19 cellular contexts compared by ENCODE assay signal in the genomic region with DNA sequence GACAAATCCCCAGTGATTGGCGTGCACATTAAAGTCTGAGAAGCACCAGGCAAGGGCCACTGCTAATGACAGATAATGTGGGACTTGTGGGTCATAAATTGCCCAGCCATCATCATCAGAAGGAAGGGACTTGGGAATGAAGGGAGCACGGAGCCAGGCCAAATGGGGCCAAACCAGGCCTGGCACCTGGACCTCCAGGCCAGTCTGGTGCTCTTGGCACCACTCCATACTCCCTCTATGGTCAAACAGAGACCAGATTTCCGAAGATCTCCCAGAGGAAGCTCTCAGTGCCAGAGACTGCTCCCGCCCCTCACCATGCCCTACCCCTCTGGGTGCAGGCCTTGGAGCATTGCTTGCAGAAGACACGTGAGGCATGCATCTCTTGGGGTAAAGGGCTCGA.
A peak's percentile ranks its signal among the peaks of the same experiment; 100 is the strongest.
DNase-seq lines count a peak whose midpoint lies in the region; ATAC-seq, FAIRE-seq and TF ChIP-seq lines count a peak whose summit lies in the region.
"Had no signal": no experiment of that assay in that cellular context is flagged by ENCODE, and none has a peak within 500 bp of the region (broad histone marks: within the 10 kb centered on the region; RNA-seq: fewer than 3 reads in every experiment).

No MANE protein-coding gene starts in this region.

- TF ChIP-seq EP300 in GM12878 (IDR thresholded peaks at IDR 0.05; ENCODE audit: borderline replicate concordance in 1 of 2, control insufficient read depth in 1 of 2, low read depth in 2 of 2, low read length in 2 of 2): no peak

- peaks cover 42% of the 10 kb centered on the region for H3F3A ChIP-seq in MM.1S (ENCODE audit: insufficient read depth, low read length)

- no peaks in the 10 kb centered on the region for H4K20me1 ChIP-seq in MM.1S (ENCODE audit: insufficient read depth, low read length)
- H4K20me1 ChIP-seq in GM12878 (ENCODE audit: control insufficient read depth, insufficient read depth): no peaks in the 10 kb centered on the region; the same call in 1 of the 2 replicates

- H3K9me3 ChIP-seq in heart right ventricle (no peaks in the 10 kb centered on the region), MM.1S (replicated peaks; ENCODE audit: insufficient read depth, low read length) (no peaks in the 10 kb centered on the region), GM12878 (replicated peaks; ENCODE audit: control insufficient read depth, insufficient read depth, low read length) (no peaks in the 10 kb centered on the region)
- H3K9me3 ChIP-seq: suprapubic skin had no signal

- no peak for ATAC-seq in heart right ventricle
- ATAC-seq in GM12878: no peak
- ATAC-seq in stimulated activated effector memory CD8-positive, alpha-beta T cell treated with anti-CD3 and anti-CD28 coated beads, Interleukin-12 subunit alpha, Interleukin-12 subunit beta, amount 100 ng/mL, for 72 hours: no peak
- ATAC-seq: SK-N-SH treated with all-trans-retinoic acid at 6 μM for 48 hours had no signal

- H3K4me1 Mint-ChIP-seq in stimulated activated effector memory CD8-positive, alpha-beta T cell treated with anti-CD3 and anti-CD28 coated beads, Interleukin-12 subunit alpha, Interleukin-12 subunit beta, amount 100 ng/mL, for 72 hours: peaks cover 96% of the 10 kb centered on the region
- peaks cover 18% of the 10 kb centered on the region for H3K4me1 Mint-ChIP-seq in chondrocyte (ENCODE audit: low read depth)

- FAIRE-seq in GM12878 (lab: Jason Lieb, UNC): no peak

- CTCF ChIA-PET in GM12878 (lab: Yijun Ruan, JAX): interaction anchor here (0.6 to 1.3 kb wide), 3 partner anchors 69 to 360 kb away, joined by 3 to 5 read pairs (median 4); no protein-coding TSS in a partner anchor

- intact Hi-C loops in heart right ventricle (cut with DNase I): loop anchor here in 5 of 10 donors (5.0 to 10.0 kb wide), 4 partner anchors 59 to 468 kb away; no protein-coding TSS in a partner anchor
- intact Hi-C loops in cardiac septum (cut with DNase I): loop anchor here (10.0 kb wide), 1 partner anchor 348 kb away; a partner anchor contains a TSS
- intact Hi-C loops in GM12878 (cut with micrococcal nuclease; ENCODE audit: unreplicated experiment): no loop called here

- H3K9me3 Mint-ChIP-seq in stimulated activated effector memory CD8-positive, alpha-beta T cell treated with anti-CD3 and anti-CD28 coated beads, Interleukin-12 subunit alpha, Interleukin-12 subunit beta, amount 100 ng/mL, for 72 hours: no peaks in the 10 kb centered on the region
- no peaks in the 10 kb centered on the region for H3K9me3 Mint-ChIP-seq in chondrocyte (ENCODE audit: low read depth)

- DNase-seq in heart right ventricle (no peak), cardiac septum (ENCODE audit: low spot score) (no peak), MM.1S (no peak), GM12878 (ENCODE audit: low read depth, low spot score) (no peak), NCI-H1105 (lab: John Stamatoyannopoulos, UW) (no peak), chondrocyte (ENCODE audit: low spot score) (no peak), NCI-H1092 treated with DMSO at 0.1 percent for 48 hours (lab: John Stamatoyannopoulos, UW) (no peak)
- DNase-seq in stimulated activated effector memory CD8-positive, alpha-beta T cell treated with anti-CD3 and anti-CD28 coated beads, Interleukin-12 subunit alpha, Interleukin-12 subunit beta, amount 100 ng/mL, for 72 hours (ENCODE audit: low spot score in 2 of 2): no peak
- DNase-seq: amniotic stem cell, DMS79 treated with DMSO at 0.1 percent for 48 hours, erythroblast, KBM-7, NCI-H1417 treated with DMSO at 0.1 percent for 48 hours, PC-9, retina had no signal

- H3K4me3 Mint-ChIP-seq in stimulated activated effector memory CD8-positive, alpha-beta T cell treated with anti-CD3 and anti-CD28 coated beads, Interleukin-12 subunit alpha, Interleukin-12 subunit beta, amount 100 ng/mL, for 72 hours: no peak overlapping the region
- H3K4me3 Mint-ChIP-seq in chondrocyte (ENCODE audit: unreplicated experiment): no peak overlapping the region
- H3K4me3 Mint-ChIP-seq: B cell had no signal

- no peak for TF ChIP-seq RAD21 in GM12878 (IDR thresholded peaks at IDR 0.05; ENCODE audit: insufficient read depth, low read depth, low read length)

- TF ChIP-seq CTCF in heart right ventricle (IDR thresholded peaks at IDR 0.05) (no peak), MM.1S (IDR thresholded peaks at IDR 0.05; ENCODE audit: low read length) (no peak), GM12878 (IDR thresholded peaks at IDR 0.05 in 2 of 3, conservative IDR thresholded peaks at IDR 0.05 in 1 of 3; ENCODE audit: control insufficient read depth in 2 of 3, extremely low read depth in 1 of 3, insufficient read depth in 1 of 3, low read depth in 3 of 3, low read length in 3 of 3) (no peak), chondrocyte (IDR thresholded peaks at IDR 0.05) (no peak)

- H3K9me2 ChIP-seq in MM.1S (replicated peaks; ENCODE audit: insufficient read depth, low read length): no peaks in the 10 kb centered on the region

- peaks cover 10% of the 10 kb centered on the region for H3K79me2 ChIP-seq in MM.1S (ENCODE audit: low read length)
- H3K79me2 ChIP-seq in GM12878 (ENCODE audit: control insufficient read depth, insufficient read depth, low read length): no peaks in the 10 kb centered on the region; the same call in none of the 2 replicates

- no peak for TF ChIP-seq POLR2A in GM12878 (IDR thresholded peaks at IDR 0.05; ENCODE audit: low read depth, low read length)

- H3K4me2 ChIP-seq in MM.1S (ENCODE audit: low read depth, low read length) (no peak overlapping the region), GM12878 (ENCODE audit: control insufficient read depth, insufficient read depth) (no peak overlapping the region)
- H3K4me2 ChIP-seq: PC-9 had no signal

- BruUV-seq in GM12878 (replicated peaks; lab: Mats Ljungman, UMichigan): no TSS peak

- H3K9ac ChIP-seq in MM.1S (ENCODE audit: low read length): no peak overlapping the region
- H3K9ac ChIP-seq in GM12878 (ENCODE audit: control insufficient read depth, insufficient read depth, low read length): no peak overlapping the region

- H3K4me1 ChIP-seq in heart right ventricle: peaks cover 15 to 82% (median 63%) of the 10 kb centered on the region in 9 donors
- H3K4me1 ChIP-seq in MM.1S (ENCODE audit: low read length): peaks cover 69% of the 10 kb centered on the region
- H3K4me1 ChIP-seq in GM12878 (ENCODE audit: control insufficient read depth, insufficient read depth, low read length): peaks cover 54% of the 10 kb centered on the region

- no peaks in the 10 kb centered on the region for H3K27me3 ChIP-seq in heart right ventricle
- H3K27me3 ChIP-seq in MM.1S (replicated peaks; ENCODE audit: insufficient read depth, low read length): no peaks in the 10 kb centered on the region
- no peaks in the 10 kb centered on the region for H3K27me3 ChIP-seq in GM12878 (replicated peaks in 1 of 2; ENCODE audit: control insufficient read depth in 2 of 2, insufficient read depth in 2 of 2, low read length in 1 of 2)
- H3K27me3 ChIP-seq: suprapubic skin had no signal

- POLR2A ChIA-PET in GM12878 (lab: Charles Lee): interaction anchor here (0.6 kb wide), 1 partner anchor 23 kb away, joined by 3 read pairs; no protein-coding TSS in a partner anchor

- H3K27ac Mint-ChIP-seq in stimulated activated effector memory CD8-positive, alpha-beta T cell treated with anti-CD3 and anti-CD28 coated beads, Interleukin-12 subunit alpha, Interleukin-12 subunit beta, amount 100 ng/mL, for 72 hours: peak overlapping the region; percentile 94
- H3K27ac Mint-ChIP-seq in chondrocyte (ENCODE audit: unreplicated experiment): no peak overlapping the region

- H2AFZ ChIP-seq in MM.1S (ENCODE audit: low read length) (no peak overlapping the region), GM12878 (ENCODE audit: control insufficient read depth, low read depth, low read length) (no peak overlapping the region)
- H2AFZ ChIP-seq: PC-9 had no signal

- H3K27ac ChIP-seq in heart right ventricle: peak overlapping the region in 6 of 10 donors; percentile 82 to 95 (median 88)
- peak overlapping the region; percentile 91; the same call in 1 of the 2 replicates for H3K27ac ChIP-seq in MM.1S (ENCODE audit: low read length)
- H3K27ac ChIP-seq in GM12878 (ENCODE audit: control insufficient read depth, insufficient read depth): 0 out of 2 replicates have a peak overlapping the region, but pooled peaks have one; percentile 10
- H3K27ac ChIP-seq: coronary artery, PC-9, suprapubic skin had no signal

- H3K36me3 ChIP-seq in heart right ventricle: no peaks in the 10 kb centered on the region
- H3K36me3 ChIP-seq in MM.1S (replicated peaks; ENCODE audit: insufficient read depth, low read length): no peaks in the 10 kb centered on the region
- peaks cover 9 to 12% of the 10 kb centered on the region in 2 experiments; a peak in 2 of 4 replicates for H3K36me3 ChIP-seq in GM12878 (ENCODE audit: control insufficient read depth in 2 of 2, insufficient read depth in 2 of 2, low read length in 1 of 2)

- RAD21 ChIA-PET in GM12878 (lab: Charles Lee; ENCODE audit: unreplicated experiment): interaction anchor here (0.8 to 1.1 kb wide), 2 partner anchors 10 to 359 kb away, joined by 3 to 4 read pairs; no protein-coding TSS in a partner anchor

- WGBS in heart right ventricle, 2 donors: 90% methylated on average over 6 of the region's 6 CpGs
- WGBS in GM12878 (ENCODE audit: insufficient coverage, insufficient replicate concordance, low lambda C conversion rate, missing lambda C conversion rate): 97% methylated on average over 6 of the region's 6 CpGs

- H3K36me3 Mint-ChIP-seq in stimulated activated effector memory CD8-positive, alpha-beta T cell treated with anti-CD3 and anti-CD28 coated beads, Interleukin-12 subunit alpha, Interleukin-12 subunit beta, amount 100 ng/mL, for 72 hours: peaks cover 28% of the 10 kb centered on the region
- no peaks in the 10 kb centered on the region for H3K36me3 Mint-ChIP-seq in chondrocyte (ENCODE audit: low read depth)

- SMC1A ChIA-PET in GM12878 (lab: Charles Lee; ENCODE audit: uncharacterized antibody, unreplicated experiment): interaction anchor here (1.2 to 1.7 kb wide), 4 partner anchors 20 to 359 kb away, joined by 3 to 10 read pairs (median 4); no protein-coding TSS in a partner anchor

- in situ Hi-C loops in GM12878 (cut with MboI): no loop called here

- no peak overlapping the region for H3K4me3 ChIP-seq in heart right ventricle
- H3K4me3 ChIP-seq in MM.1S (ENCODE audit: low read length): no peak overlapping the region
- no peak overlapping the region for H3K4me3 ChIP-seq in GM12878
- H3K4me3 ChIP-seq: coronary artery, PC-9, suprapubic skin had no signal

- H3K27me3 Mint-ChIP-seq in chondrocyte (ENCODE audit: low read depth): no peaks in the 10 kb centered on the region
- H3K27me3 Mint-ChIP-seq: B cell had no signal

TF ChIP-seq in GM12878, 131 proteins besides CTCF, POLR2A, EP300 and RAD21:
- no peak for TF ChIP-seq NR2F1 (conservative IDR thresholded peaks at IDR 0.05)
- TF ChIP-seq NFXL1 (IDR thresholded peaks at IDR 0.05; ENCODE audit: borderline replicate concordance): no peak
- no peak for TF ChIP-seq IRF4 (IDR thresholded peaks at IDR 0.05; ENCODE audit: low read depth, low read length)

Comparison
In these comparisons a context has a peak if more than half of its experiments do, and no peak if none do; other contexts are left out.
1. H3K27ac ChIP-seq: peak in every context shown above with its lines; median percentile 91 in MM.1S; 88 in heart right ventricle; 10 in GM12878.